ENCODE assay signal across 16 cellular contexts in the genomic region with DNA sequence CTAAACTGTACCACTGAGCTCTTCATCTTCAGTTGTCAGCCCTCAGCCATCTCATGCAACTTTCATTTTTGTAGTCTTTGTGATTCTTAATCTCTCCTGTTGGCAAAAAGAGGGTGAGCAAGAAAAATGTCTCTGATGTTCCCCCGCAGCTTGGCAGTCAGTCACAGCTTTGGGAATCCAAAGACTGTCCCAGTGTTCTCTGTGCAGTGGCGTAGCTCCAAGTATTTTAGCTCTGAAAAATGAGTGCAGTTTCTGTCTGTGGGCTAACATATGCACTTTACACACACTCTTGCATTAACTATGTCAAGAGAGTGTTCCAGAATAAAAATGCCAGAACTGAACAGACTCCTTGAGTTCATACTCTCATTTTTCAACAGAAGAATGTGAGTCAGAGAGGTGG.
A peak's percentile ranks its signal among the peaks of the same experiment; 100 is the strongest.
DNase-seq lines count a peak whose midpoint lies in the region; ATAC-seq and TF ChIP-seq lines count a peak whose summit lies in the region.
"Had no signal": no experiment of that assay in that cellular context is flagged by ENCODE, and none has a peak within 500 bp of the region (broad histone marks: within the 10 kb centered on the region; RNA-seq: fewer than 3 reads in every experiment).

No MANE protein-coding gene starts in this region.

- TF ChIP-seq CTCF in adrenal gland (IDR thresholded peaks at IDR 0.05) (no peak), fibroblast of mammary gland (conservative IDR thresholded peaks at IDR 0.05; ENCODE audit: control insufficient read depth, insufficient read depth, low read depth, low read length) (no peak), osteoblast (IDR thresholded peaks at IDR 0.05; ENCODE audit: extremely low read depth, low read depth, low read length) (no peak), smooth muscle cell (IDR thresholded peaks at IDR 0.05; ENCODE audit: borderline replicate concordance, insufficient read depth, poor library complexity, severe bottlenecking) (no peak)

- no peak for ATAC-seq in HG03025 (IDR thresholded peaks at IDR 0.05; ENCODE audit: low FRiP score, unreplicated experiment)
- ATAC-seq: stimulated activated naive B cell treated with anti-CD40 and anti-IgM and Interleukin-4, amounts not matched to agents 10 μg/mL and 1 μg/mL and 100 μg/mL, for 72 hours had no signal

- no peak overlapping the region for H3K9ac ChIP-seq in smooth muscle cell (ENCODE audit: low read depth)

- no peaks in the 10 kb centered on the region for H3F3A ChIP-seq in smooth muscle cell (ENCODE audit: low read depth)

- WGBS in adrenal gland, 4 donors = 22 to 27% (median 27%) methylated on average over 2 of the region's 2 CpGs
- 92% methylated on average over 2 of the region's 2 CpGs for WGBS in smooth muscle cell (ENCODE audit: low lambda C conversion rate)

- peak overlapping the region in 2 of 5 donors; percentile 9 to 10 for H3K27ac ChIP-seq in adrenal gland
- H3K27ac ChIP-seq in osteoblast (ENCODE audit: low read depth, low read length) = no peak overlapping the region
- no peak overlapping the region for H3K27ac ChIP-seq in smooth muscle cell (ENCODE audit: low read depth)

- H3K27me3 ChIP-seq in adrenal gland (no peaks in the 10 kb centered on the region), osteoblast (ENCODE audit: insufficient read depth, low read length) (no peaks in the 10 kb centered on the region), smooth muscle cell (ENCODE audit: low read depth) (no peaks in the 10 kb centered on the region)
- H3K27me3 ChIP-seq: breast epithelium had no signal

- H3K79me2 ChIP-seq in osteoblast (ENCODE audit: insufficient read depth, low read length) (no peaks in the 10 kb centered on the region), smooth muscle cell (ENCODE audit: low read depth) (no peaks in the 10 kb centered on the region)

- no peaks in the 10 kb centered on the region for H4K20me1 ChIP-seq in osteoblast (ENCODE audit: insufficient read depth, low read length)
- no peaks in the 10 kb centered on the region for H4K20me1 ChIP-seq in smooth muscle cell (ENCODE audit: low read depth)

- H3K4me1 ChIP-seq in adrenal gland (replicated peaks in 1 of 2) = peaks cover 7 to 11% of the 10 kb centered on the region in 2 donors
- no peaks in the 10 kb centered on the region for H3K4me1 ChIP-seq in osteoblast (ENCODE audit: insufficient read depth, low read length)
- no peaks in the 10 kb centered on the region for H3K4me1 ChIP-seq in smooth muscle cell (ENCODE audit: low read depth)
- H3K4me1 ChIP-seq: breast epithelium had no signal

- no peak overlapping the region for H3K4me3 ChIP-seq in adrenal gland
- no peak overlapping the region for H3K4me3 ChIP-seq in fibroblast of mammary gland (ENCODE audit: control insufficient read depth, low read depth, low read length)
- H3K4me3 ChIP-seq in osteoblast (ENCODE audit: insufficient read depth, low read length) = no peak overlapping the region
- H3K4me3 ChIP-seq in smooth muscle cell = no peak overlapping the region
- H3K4me3 ChIP-seq: breast epithelium had no signal

- intact Hi-C loops in adrenal gland (cut with DNase I) = no loop called here

- H3K4me2 ChIP-seq in osteoblast (ENCODE audit: insufficient read depth, low read length) = no peak overlapping the region
- no peak overlapping the region for H3K4me2 ChIP-seq in smooth muscle cell

- TF ChIP-seq POLR2A in adrenal gland (IDR thresholded peaks at IDR 0.05) = no peak

- H3K36me3 ChIP-seq in adrenal gland (replicated peaks in 1 of 2) (no peaks in the 10 kb centered on the region), osteoblast (ENCODE audit: insufficient read depth, low read length) (no peaks in the 10 kb centered on the region), smooth muscle cell (ENCODE audit: low read depth) (no peaks in the 10 kb centered on the region)
- H3K36me3 ChIP-seq: breast epithelium had no signal

- H3K9me3 ChIP-seq in adrenal gland (replicated peaks in 1 of 3) = no peaks in the 10 kb centered on the region
- H3K9me3 ChIP-seq in osteoblast (ENCODE audit: low read depth, low read length) = peaks cover 2% of the 10 kb centered on the region
- H3K9me3 ChIP-seq in smooth muscle cell (replicated peaks; ENCODE audit: low read depth) = no peaks in the 10 kb centered on the region
- H3K9me3 ChIP-seq: breast epithelium had no signal

- DNase-seq in AG08395 (ENCODE audit: low spot score) = peak; percentile 35
- peak in 6 of 7 donors; percentile 19 to 62 (median 44) for DNase-seq in adrenal gland
- peak; percentile 29 for DNase-seq in fibroblast of mammary gland (ENCODE audit: low read depth)
- DNase-seq in osteoblast (ENCODE audit: insufficient read length, low spot score, missing footprints) = peak; percentile 15
- DNase-seq in smooth muscle cell (lab: John Stamatoyannopoulos, UW; ENCODE audit: unreplicated experiment) = no peak
- DNase-seq in kidney glomerular epithelial cell (lab: John Stamatoyannopoulos, UW) = no peak
- DNase-seq in NCI-H82 (lab: John Stamatoyannopoulos, UW) = no peak
- DNase-seq: activated gamma-delta T cell treated with Interleukin-2 at 50 U/mL for 16 hours; CD8-positive, alpha-beta memory T cell; DMS79 treated with DMSO at 0.1 percent for 48 hours; H9; NCI-H1105 treated with DMSO at 0.1 percent for 48 hours; stimulated activated naive B cell treated with anti-CD40 and anti-IgM and Interleukin-4, amounts not matched to agents 10 μg/mL and 1 μg/mL and 100 μg/mL, for 72 hours; T1000 had no signal

- H2AFZ ChIP-seq in osteoblast (ENCODE audit: low read length) (no peak overlapping the region), smooth muscle cell (ENCODE audit: low read depth) (no peak overlapping the region)

Comparison
In these comparisons a context has a peak if more than half of its experiments do, and no peak if none do; other contexts are left out.
1. DNase-seq: peak in AG08395 (single experiment), adrenal gland (6 of 7), fibroblast of mammary gland (single experiment) and osteoblast (single experiment); none in smooth muscle cell (single experiment), kidney glomerular epithelial cell (single experiment) and NCI-H82 (single experiment).